In genomic region chr2:167181134-167181533, GRCh38 we compare ENCODE assay signal across 18 cellular contexts.
A peak's percentile ranks its signal among the peaks of the same experiment; 100 is the strongest.
DNase-seq lines count a peak whose midpoint lies in the region; ATAC-seq and TF ChIP-seq lines count a peak whose summit lies in the region.
"Had no signal": no experiment of that assay in that cellular context is flagged by ENCODE, and none has a peak within 500 bp of the region (broad histone marks: within the 10 kb centered on the region; RNA-seq: fewer than 3 reads in every experiment).

No MANE protein-coding gene starts in this region.

- H4K20me1 ChIP-seq in osteoblast (ENCODE audit: insufficient read depth, low read length), result no peaks in the 10 kb centered on the region
- H4K20me1 ChIP-seq: BLaER1 had no signal

- no peak overlapping the region for H3K4me3 Mint-ChIP-seq in activated CD4-positive, alpha-beta memory T cell treated with anti-CD3 and anti-CD28 coated beads, Interleukin-2, amount 10 ng/mL, durations not matched to agents 7 days and 5 days
- H3K4me3 Mint-ChIP-seq: activated CD8-positive, alpha-beta T cell treated with anti-CD3 and anti-CD28 coated beads for 36 hours; activated T-helper 1 cell treated with anti-CD3 and anti-CD28 coated beads, Interleukin-12 subunit alpha, Interleukin-12 subunit beta, Interleukin-2, Interleukin-4 antibody, amounts not matched to agents 30 ng/mL and 10 ng/mL and 1 ng/mL, durations not matched to agents 14 hours and 24 hours and 36 hours had no signal

- no peak overlapping the region for H3K27ac Mint-ChIP-seq in activated CD4-positive, alpha-beta memory T cell treated with anti-CD3 and anti-CD28 coated beads, Interleukin-2, amount 10 ng/mL, durations not matched to agents 7 days and 5 days
- H3K27ac Mint-ChIP-seq: activated CD8-positive, alpha-beta T cell treated with anti-CD3 and anti-CD28 coated beads for 36 hours; activated T-helper 1 cell treated with anti-CD3 and anti-CD28 coated beads, Interleukin-12 subunit alpha, Interleukin-12 subunit beta, Interleukin-2, Interleukin-4 antibody, amounts not matched to agents 30 ng/mL and 10 ng/mL and 1 ng/mL, durations not matched to agents 14 hours and 24 hours and 36 hours had no signal

- no peak for ATAC-seq in GM18858 (IDR thresholded peaks at IDR 0.05; ENCODE audit: unreplicated experiment)
- ATAC-seq: activated CD8-positive, alpha-beta T cell treated with anti-CD3 and anti-CD28 coated beads for 36 hours; right cardiac atrium had no signal

- peak overlapping the region; percentile 27 for H3K27ac ChIP-seq in osteoblast (ENCODE audit: low read depth, low read length)
- H3K27ac ChIP-seq: BLaER1, neutrophil, VCaP had no signal

- POLR2A ChIA-PET in activated CD4-positive, alpha-beta memory T cell treated with anti-CD3 and anti-CD28 coated beads, Interleukin-2, amount 10 ng/mL, durations not matched to agents 7 days and 5 days (lab: Charles Lee), result no interaction called here

- H2AFZ ChIP-seq in osteoblast (ENCODE audit: low read length), result no peak overlapping the region

- H3K4me1 Mint-ChIP-seq in activated CD4-positive, alpha-beta memory T cell treated with anti-CD3 and anti-CD28 coated beads, Interleukin-2, amount 10 ng/mL, durations not matched to agents 7 days and 5 days, result no peaks in the 10 kb centered on the region

- CTCF ChIA-PET in activated CD4-positive, alpha-beta memory T cell treated with anti-CD3 and anti-CD28 coated beads, Interleukin-2, amount 10 ng/mL, durations not matched to agents 7 days and 5 days (lab: Charles Lee), result no interaction called here

- H3K9me3 Mint-ChIP-seq in activated CD4-positive, alpha-beta memory T cell treated with anti-CD3 and anti-CD28 coated beads, Interleukin-2, amount 10 ng/mL, durations not matched to agents 7 days and 5 days, result peaks cover 4% of the 10 kb centered on the region
- H3K9me3 Mint-ChIP-seq: activated CD8-positive, alpha-beta T cell treated with anti-CD3 and anti-CD28 coated beads for 36 hours; activated T-helper 1 cell treated with anti-CD3 and anti-CD28 coated beads, Interleukin-12 subunit alpha, Interleukin-12 subunit beta, Interleukin-2, Interleukin-4 antibody, amounts not matched to agents 30 ng/mL and 10 ng/mL and 1 ng/mL, durations not matched to agents 14 hours and 24 hours and 36 hours had no signal

- TF ChIP-seq CTCF in choroid plexus epithelial cell (conservative IDR thresholded peaks at IDR 0.05; ENCODE audit: low read depth, low read length) (no peak), osteoblast (IDR thresholded peaks at IDR 0.05; ENCODE audit: extremely low read depth, low read depth, low read length) (no peak)

- no peaks in the 10 kb centered on the region for H3K27me3 ChIP-seq in osteoblast (ENCODE audit: insufficient read depth, low read length)
- H3K27me3 ChIP-seq: BLaER1, neutrophil had no signal

- H3K4me2 ChIP-seq in osteoblast (ENCODE audit: insufficient read depth, low read length), result peak overlapping the region; percentile 25
- H3K4me2 ChIP-seq: BLaER1 had no signal

- peak; percentile 82 for DNase-seq in ELR (ENCODE audit: low read depth)
- DNase-seq in RKO (ENCODE audit: low spot score), result peak; percentile 34
- peak; percentile 48 for DNase-seq in choroid plexus epithelial cell (ENCODE audit: low read depth)
- DNase-seq in osteoblast (ENCODE audit: insufficient read length, low spot score, missing footprints), result no peak
- DNase-seq in activated CD4-positive, alpha-beta memory T cell treated with anti-CD3 and anti-CD28 coated beads, Interleukin-2, amount 10 ng/mL, durations not matched to agents 7 days and 5 days, result no peak
- DNase-seq in stimulated activated CD4-positive, alpha-beta T cell treated with anti-CD3 and anti-CD28 coated beads, Interleukin-4, amount 100 ng/mL, for 4 hours, result no peak
- DNase-seq: activated CD8-positive, alpha-beta T cell treated with anti-CD3 and anti-CD28 coated beads for 36 hours; NCI-H1930; NCI-H524; OCI-M1; right cardiac atrium; substantia nigra; SW 1271 had no signal

- H3K4me1 ChIP-seq in osteoblast (ENCODE audit: insufficient read depth, low read length), result peaks cover 21% of the 10 kb centered on the region
- H3K4me1 ChIP-seq: BLaER1 had no signal

- H3K27me3 Mint-ChIP-seq in activated CD4-positive, alpha-beta memory T cell treated with anti-CD3 and anti-CD28 coated beads, Interleukin-2, amount 10 ng/mL, durations not matched to agents 7 days and 5 days, result no peaks in the 10 kb centered on the region
- H3K27me3 Mint-ChIP-seq: activated CD8-positive, alpha-beta T cell treated with anti-CD3 and anti-CD28 coated beads for 36 hours had no signal

- no peaks in the 10 kb centered on the region for H3K36me3 Mint-ChIP-seq in activated CD4-positive, alpha-beta memory T cell treated with anti-CD3 and anti-CD28 coated beads, Interleukin-2, amount 10 ng/mL, durations not matched to agents 7 days and 5 days (ENCODE audit: low read depth)

- no peaks in the 10 kb centered on the region for H3K36me3 ChIP-seq in osteoblast (ENCODE audit: insufficient read depth, low read length)
- H3K36me3 ChIP-seq: BLaER1, neutrophil had no signal

- no peaks in the 10 kb centered on the region for H3K9me3 ChIP-seq in osteoblast (ENCODE audit: low read depth, low read length)
- H3K9me3 ChIP-seq: BLaER1, neutrophil had no signal

- H3K4me3 ChIP-seq in choroid plexus epithelial cell (ENCODE audit: low read depth, low read length) (no peak overlapping the region), osteoblast (ENCODE audit: insufficient read depth, low read length) (no peak overlapping the region)
- H3K4me3 ChIP-seq: BLaER1 had no signal

- H3K79me2 ChIP-seq in osteoblast (ENCODE audit: insufficient read depth, low read length), result no peaks in the 10 kb centered on the region

Comparison
In these comparisons a context has a peak if more than half of its experiments do, and no peak if none do; other contexts are left out.
1. DNase-seq: peak in ELR (single experiment), RKO (single experiment) and choroid plexus epithelial cell (single experiment); none in osteoblast (single experiment), activated CD4-positive, alpha-beta memory T cell treated with anti-CD3 and anti-CD28 coated beads, Interleukin-2, amount 10 ng/mL, durations not matched to agents 7 days and 5 days (single experiment) and stimulated activated CD4-positive, alpha-beta T cell treated with anti-CD3 and anti-CD28 coated beads, Interleukin-4, amount 100 ng/mL, for 4 hours (0 of 2).